1 cellular context compared by ENCODE assay signal in genomic region chr20:62825288-62825993, GRCh38.
TF ChIP-seq lines count a peak whose summit lies in the region.

No MANE protein-coding gene starts in this region.

TF ChIP-seq in HepG2, 621 proteins besides CTCF, POLR2A, EP300 and RAD21 (continues in another document):
- 0 out of 2 replicates have a peak, but pooled peaks have one; percentile 19 for TF ChIP-seq ZNF572 (CRISPR knock-in tag; IDR thresholded peaks at IDR 0.05)
- 0 out of 2 replicates have a peak, but pooled peaks have one; percentile 2 for TF ChIP-seq SP4 (CRISPR knock-in tag; IDR thresholded peaks at IDR 0.05)
- TF ChIP-seq MXD3 (CRISPR knock-in tag; IDR thresholded peaks at IDR 0.05) = no peak; the same call in 1 of the 2 replicates
- no peak for TF ChIP-seq ZNF432 (CRISPR knock-in tag; IDR thresholded peaks at IDR 0.05; ENCODE audit: borderline replicate concordance)
- no peak for TF ChIP-seq ZNF652 (CRISPR knock-in tag; IDR thresholded peaks at IDR 0.05; ENCODE audit: borderline replicate concordance, low read depth)
- TF ChIP-seq ZNF18 (CRISPR knock-in tag; IDR thresholded peaks at IDR 0.05; ENCODE audit: insufficient replicate concordance) = no peak
- TF ChIP-seq CHD2 (IDR thresholded peaks at IDR 0.05; ENCODE audit: low read depth, low read length) = no peak
- TF ChIP-seq HOXA9 (CRISPR knock-in tag; IDR thresholded peaks at IDR 0.05; ENCODE audit: borderline replicate concordance) = no peak
- no peak for TF ChIP-seq ZNF335 (CRISPR knock-in tag; IDR thresholded peaks at IDR 0.05)
- peak; percentile 31; the same call in 1 of the 2 replicates for TF ChIP-seq ZC3H4 (CRISPR knock-in tag; IDR thresholded peaks at IDR 0.05; ENCODE audit: borderline replicate concordance)
- peak; percentile 76 for TF ChIP-seq AGO2 (optimal IDR thresholded peaks at IDR 0.05; ENCODE audit: low read depth, low read length)
- no peak for TF ChIP-seq ZNF264 (CRISPR knock-in tag; IDR thresholded peaks at IDR 0.05)
- TF ChIP-seq MXD1 (CRISPR knock-in tag; IDR thresholded peaks at IDR 0.05) = 0 out of 2 replicates have a peak, but pooled peaks have one; percentile 42
- no peak for TF ChIP-seq ZNF3 (CRISPR knock-in tag; IDR thresholded peaks at IDR 0.05)
- 0 out of 2 replicates have a peak, but pooled peaks have one; percentile 7 for TF ChIP-seq ZFP91 (CRISPR knock-in tag; IDR thresholded peaks at IDR 0.05; ENCODE audit: borderline replicate concordance)
- peak; percentile 31 for TF ChIP-seq TEAD3 (CRISPR knock-in tag; optimal IDR thresholded peaks at IDR 0.05; ENCODE audit: borderline replicate concordance)
- TF ChIP-seq ZNF362 (CRISPR knock-in tag; IDR thresholded peaks at IDR 0.05; ENCODE audit: borderline replicate concordance) = no peak
- no peak for TF ChIP-seq PLSCR1 (CRISPR knock-in tag; IDR thresholded peaks at IDR 0.05; ENCODE audit: borderline replicate concordance)
- no peak for TF ChIP-seq ZNF546 (CRISPR knock-in tag; conservative IDR thresholded peaks at IDR 0.05)
- TF ChIP-seq RBM39 (IDR thresholded peaks at IDR 0.05; ENCODE audit: low read depth, low read length, poor library complexity, severe bottlenecking) = peak; percentile 63
- no peak for TF ChIP-seq RCOR2 (CRISPR knock-in tag; IDR thresholded peaks at IDR 0.05)
- 0 out of 2 replicates have a peak, but pooled peaks have one; percentile 7 for TF ChIP-seq ZNF230 (CRISPR knock-in tag; IDR thresholded peaks at IDR 0.05)
- no peak for TF ChIP-seq FUBP1 (CRISPR knock-in tag; IDR thresholded peaks at IDR 0.05; ENCODE audit: borderline replicate concordance)
- TF ChIP-seq ZNF281 (CRISPR knock-in tag; IDR thresholded peaks at IDR 0.05; ENCODE audit: borderline replicate concordance) = peak; percentile 11; the same call in 1 of the 2 replicates
- no peak for TF ChIP-seq TEAD2 (CRISPR knock-in tag; IDR thresholded peaks at IDR 0.05)
- no peak for TF ChIP-seq TERF1 (CRISPR knock-in tag; IDR thresholded peaks at IDR 0.05)
- TF ChIP-seq ZNF318 (CRISPR knock-in tag; IDR thresholded peaks at IDR 0.05) = peak; percentile 72; the same call in 1 of the 2 replicates
- no peak for TF ChIP-seq ZNF557 (CRISPR knock-in tag; IDR thresholded peaks at IDR 0.05)
- TF ChIP-seq RBFOX2 (IDR thresholded peaks at IDR 0.05; ENCODE audit: low read depth, low read length) = peak; percentile 72
- 0 out of 2 replicates have a peak, but pooled peaks have one; percentile 21 for TF ChIP-seq ZNF350 (CRISPR knock-in tag; IDR thresholded peaks at IDR 0.05; ENCODE audit: borderline replicate concordance, low read depth)
- TF ChIP-seq ZNF225 (CRISPR knock-in tag; IDR thresholded peaks at IDR 0.05) = 0 out of 2 replicates have a peak, but pooled peaks have one; percentile 10
- 0 out of 2 replicates have a peak, but pooled peaks have one; percentile 22 for TF ChIP-seq PATZ1 (CRISPR knock-in tag; IDR thresholded peaks at IDR 0.05)
